In genomic region chr1:95094923-95095322, GRCh38 we compare ENCODE assay signal across 1 cellular context.
A peak's percentile ranks its signal among the peaks of the same experiment; 100 is the strongest.
TF ChIP-seq lines count a peak whose summit lies in the region.

No MANE protein-coding gene starts in this region.

TF ChIP-seq in K562, 482 proteins besides CTCF, POLR2A, EP300 and RAD21 (continued from another document and continues in another):
- TF ChIP-seq HDAC2 (IDR thresholded peaks at IDR 0.05) (no peak), NFATC3 (IDR thresholded peaks at IDR 0.05) (no peak), NEUROD1 (IDR thresholded peaks at IDR 0.05; ENCODE audit: borderline replicate concordance, low read depth, low read length, partially characterized antibody) (no peak), LCOR (CRISPR knock-in tag; IDR thresholded peaks at IDR 0.05) (no peak), HLTF (IDR thresholded peaks at IDR 0.05) (no peak), ZNF764 (CRISPR knock-in tag; IDR thresholded peaks at IDR 0.05; ENCODE audit: low read depth) (no peak), HINFP (tag; conservative IDR thresholded peaks at IDR 0.05; ENCODE audit: low read depth) (no peak), PRPF4 (IDR thresholded peaks at IDR 0.05; ENCODE audit: insufficient read depth, low read depth, low read length, poor library complexity, severe bottlenecking) (no peak), HMGN3 (IDR thresholded peaks at IDR 0.05; ENCODE audit: borderline replicate concordance, extremely low read depth, insufficient read length, low read depth, low read length) (no peak), ATF7 (IDR thresholded peaks at IDR 0.05) (no peak), ARID3A (IDR thresholded peaks at IDR 0.05; ENCODE audit: borderline replicate concordance, low read depth, low read length) (peak; percentile 45; the same call in 1 of the 2 replicates), LARP7 (IDR thresholded peaks at IDR 0.05) (no peak), HNRNPUL1 (IDR thresholded peaks at IDR 0.05; ENCODE audit: low read length) (no peak), SMAD1 (IDR thresholded peaks at IDR 0.05; ENCODE audit: low read depth, low read length, partially characterized antibody) (no peak), SPI1 (IDR thresholded peaks at IDR 0.05; ENCODE audit: borderline replicate concordance, low read depth, low read length) (no peak), RBM39 (optimal IDR thresholded peaks at IDR 0.05; ENCODE audit: low read depth, low read length) (no peak), PPARD (CRISPR knock-in tag; IDR thresholded peaks at IDR 0.05) (no peak), ESRRA (IDR thresholded peaks at IDR 0.05; ENCODE audit: borderline replicate concordance, low read depth) (peak; percentile 99), LEF1 (IDR thresholded peaks at IDR 0.05) (peak; percentile 17; the same call in 1 of the 2 replicates), SREBF1 (IDR thresholded peaks at IDR 0.05; ENCODE audit: borderline replicate concordance, low read depth, low read length) (no peak), DLX4 (CRISPR knock-in tag; IDR thresholded peaks at IDR 0.05) (no peak), ARID4B (CRISPR knock-in tag; IDR thresholded peaks at IDR 0.05) (no peak), ZNF57 (CRISPR knock-in tag; IDR thresholded peaks at IDR 0.05) (no peak), ETV5 (CRISPR knock-in tag; IDR thresholded peaks at IDR 0.05; ENCODE audit: low read depth) (no peak), SMARCE1 (IDR thresholded peaks at IDR 0.05) (peak; percentile 30; the same call in 1 of the 2 replicates), CREBBP (IDR thresholded peaks at IDR 0.05; ENCODE audit: low read depth, low read length) (no peak), ZNF551 (CRISPR knock-in tag; IDR thresholded peaks at IDR 0.05) (no peak), NFIX (CRISPR knock-in tag; IDR thresholded peaks at IDR 0.05; ENCODE audit: low read depth) (no peak), ZNF316 (IDR thresholded peaks at IDR 0.05) (no peak), HOMEZ (CRISPR knock-in tag; IDR thresholded peaks at IDR 0.05) (no peak), ZNF76 (CRISPR knock-in tag; IDR thresholded peaks at IDR 0.05; ENCODE audit: borderline replicate concordance) (no peak), SIN3A (IDR thresholded peaks at IDR 0.05; ENCODE audit: borderline replicate concordance in 2 of 2, control insufficient read depth in 1 of 2, low read depth in 2 of 2, low read length in 2 of 2) (no peak), PHTF2 (CRISPR knock-in tag; IDR thresholded peaks at IDR 0.05) (no peak), TOE1 (IDR thresholded peaks at IDR 0.05; ENCODE audit: borderline replicate concordance) (no peak), TOE1 (CRISPR knock-in tag; IDR thresholded peaks at IDR 0.05; ENCODE audit: borderline replicate concordance, low read depth) (no peak), SRSF7 (optimal IDR thresholded peaks at IDR 0.05; ENCODE audit: low read depth, low read length) (no peak), ZNF398 (CRISPR knock-in tag; IDR thresholded peaks at IDR 0.05) (no peak), IRF1 (CRISPR knock-in tag; IDR thresholded peaks at IDR 0.05; ENCODE audit: borderline replicate concordance) (no peak)
- TF ChIP-seq, protein P1, sequence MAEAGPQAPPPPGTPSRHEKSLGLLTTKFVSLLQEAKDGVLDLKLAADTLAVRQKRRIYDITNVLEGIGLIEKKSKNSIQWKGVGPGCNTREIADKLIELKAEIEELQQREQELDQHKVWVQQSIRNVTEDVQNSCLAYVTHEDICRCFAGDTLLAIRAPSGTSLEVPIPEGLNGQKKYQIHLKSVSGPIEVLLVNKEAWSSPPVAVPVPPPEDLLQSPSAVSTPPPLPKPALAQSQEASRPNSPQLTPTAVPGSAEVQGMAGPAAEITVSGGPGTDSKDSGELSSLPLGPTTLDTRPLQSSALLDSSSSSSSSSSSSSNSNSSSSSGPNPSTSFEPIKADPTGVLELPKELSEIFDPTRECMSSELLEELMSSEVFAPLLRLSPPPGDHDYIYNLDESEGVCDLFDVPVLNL (CRISPR knock-in tag; IDR thresholded peaks at IDR 0.05; ENCODE audit: low read depth) = no peak
- TF ChIP-seq, protein P2, sequence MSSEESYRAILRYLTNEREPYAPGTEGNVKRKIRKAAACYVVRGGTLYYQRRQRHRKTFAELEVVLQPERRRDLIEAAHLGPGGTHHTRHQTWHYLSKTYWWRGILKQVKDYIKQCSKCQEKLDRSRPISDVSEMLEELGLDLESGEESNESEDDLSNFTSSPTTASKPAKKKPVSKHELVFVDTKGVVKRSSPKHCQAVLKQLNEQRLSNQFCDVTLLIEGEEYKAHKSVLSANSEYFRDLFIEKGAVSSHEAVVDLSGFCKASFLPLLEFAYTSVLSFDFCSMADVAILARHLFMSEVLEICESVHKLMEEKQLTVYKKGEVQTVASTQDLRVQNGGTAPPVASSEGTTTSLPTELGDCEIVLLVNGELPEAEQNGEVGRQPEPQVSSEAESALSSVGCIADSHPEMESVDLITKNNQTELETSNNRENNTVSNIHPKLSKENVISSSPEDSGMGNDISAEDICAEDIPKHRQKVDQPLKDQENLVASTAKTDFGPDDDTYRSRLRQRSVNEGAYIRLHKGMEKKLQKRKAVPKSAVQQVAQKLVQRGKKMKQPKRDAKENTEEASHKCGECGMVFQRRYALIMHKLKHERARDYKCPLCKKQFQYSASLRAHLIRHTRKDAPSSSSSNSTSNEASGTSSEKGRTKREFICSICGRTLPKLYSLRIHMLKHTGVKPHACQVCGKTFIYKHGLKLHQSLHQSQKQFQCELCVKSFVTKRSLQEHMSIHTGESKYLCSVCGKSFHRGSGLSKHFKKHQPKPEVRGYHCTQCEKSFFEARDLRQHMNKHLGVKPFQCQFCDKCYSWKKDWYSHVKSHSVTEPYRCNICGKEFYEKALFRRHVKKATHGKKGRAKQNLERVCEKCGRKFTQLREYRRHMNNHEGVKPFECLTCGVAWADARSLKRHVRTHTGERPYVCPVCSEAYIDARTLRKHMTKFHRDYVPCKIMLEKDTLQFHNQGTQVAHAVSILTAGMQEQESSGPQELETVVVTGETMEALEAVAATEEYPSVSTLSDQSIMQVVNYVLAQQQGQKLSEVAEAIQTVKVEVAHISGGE (CRISPR knock-in tag; IDR thresholded peaks at IDR 0.05) = no peak
- TF ChIP-seq, protein P3, sequence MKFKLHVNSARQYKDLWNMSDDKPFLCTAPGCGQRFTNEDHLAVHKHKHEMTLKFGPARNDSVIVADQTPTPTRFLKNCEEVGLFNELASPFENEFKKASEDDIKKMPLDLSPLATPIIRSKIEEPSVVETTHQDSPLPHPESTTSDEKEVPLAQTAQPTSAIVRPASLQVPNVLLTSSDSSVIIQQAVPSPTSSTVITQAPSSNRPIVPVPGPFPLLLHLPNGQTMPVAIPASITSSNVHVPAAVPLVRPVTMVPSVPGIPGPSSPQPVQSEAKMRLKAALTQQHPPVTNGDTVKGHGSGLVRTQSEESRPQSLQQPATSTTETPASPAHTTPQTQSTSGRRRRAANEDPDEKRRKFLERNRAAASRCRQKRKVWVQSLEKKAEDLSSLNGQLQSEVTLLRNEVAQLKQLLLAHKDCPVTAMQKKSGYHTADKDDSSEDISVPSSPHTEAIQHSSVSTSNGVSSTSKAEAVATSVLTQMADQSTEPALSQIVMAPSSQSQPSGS (CRISPR knock-in tag; IDR thresholded peaks at IDR 0.05) = no peak
- TF ChIP-seq, protein P4, sequence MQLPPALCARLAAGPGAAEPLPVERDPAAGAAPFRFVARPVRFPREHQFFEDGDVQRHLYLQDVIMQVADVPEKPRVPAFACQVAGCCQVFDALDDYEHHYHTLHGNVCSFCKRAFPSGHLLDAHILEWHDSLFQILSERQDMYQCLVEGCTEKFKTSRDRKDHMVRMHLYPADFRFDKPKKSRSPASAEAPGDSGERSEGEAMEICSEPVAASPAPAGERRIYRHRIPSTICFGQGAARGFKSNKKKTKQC (CRISPR knock-in tag; IDR thresholded peaks at IDR 0.05) = no peak
- TF ChIP-seq, protein P5, sequence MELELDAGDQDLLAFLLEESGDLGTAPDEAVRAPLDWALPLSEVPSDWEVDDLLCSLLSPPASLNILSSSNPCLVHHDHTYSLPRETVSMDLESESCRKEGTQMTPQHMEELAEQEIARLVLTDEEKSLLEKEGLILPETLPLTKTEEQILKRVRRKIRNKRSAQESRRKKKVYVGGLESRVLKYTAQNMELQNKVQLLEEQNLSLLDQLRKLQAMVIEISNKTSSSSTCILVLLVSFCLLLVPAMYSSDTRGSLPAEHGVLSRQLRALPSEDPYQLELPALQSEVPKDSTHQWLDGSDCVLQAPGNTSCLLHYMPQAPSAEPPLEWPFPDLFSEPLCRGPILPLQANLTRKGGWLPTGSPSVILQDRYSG (tag; conservative IDR thresholded peaks at IDR 0.05; ENCODE audit: low read depth) = no peak
